8 cellular contexts compared by ENCODE assay signal in the genomic region with DNA sequence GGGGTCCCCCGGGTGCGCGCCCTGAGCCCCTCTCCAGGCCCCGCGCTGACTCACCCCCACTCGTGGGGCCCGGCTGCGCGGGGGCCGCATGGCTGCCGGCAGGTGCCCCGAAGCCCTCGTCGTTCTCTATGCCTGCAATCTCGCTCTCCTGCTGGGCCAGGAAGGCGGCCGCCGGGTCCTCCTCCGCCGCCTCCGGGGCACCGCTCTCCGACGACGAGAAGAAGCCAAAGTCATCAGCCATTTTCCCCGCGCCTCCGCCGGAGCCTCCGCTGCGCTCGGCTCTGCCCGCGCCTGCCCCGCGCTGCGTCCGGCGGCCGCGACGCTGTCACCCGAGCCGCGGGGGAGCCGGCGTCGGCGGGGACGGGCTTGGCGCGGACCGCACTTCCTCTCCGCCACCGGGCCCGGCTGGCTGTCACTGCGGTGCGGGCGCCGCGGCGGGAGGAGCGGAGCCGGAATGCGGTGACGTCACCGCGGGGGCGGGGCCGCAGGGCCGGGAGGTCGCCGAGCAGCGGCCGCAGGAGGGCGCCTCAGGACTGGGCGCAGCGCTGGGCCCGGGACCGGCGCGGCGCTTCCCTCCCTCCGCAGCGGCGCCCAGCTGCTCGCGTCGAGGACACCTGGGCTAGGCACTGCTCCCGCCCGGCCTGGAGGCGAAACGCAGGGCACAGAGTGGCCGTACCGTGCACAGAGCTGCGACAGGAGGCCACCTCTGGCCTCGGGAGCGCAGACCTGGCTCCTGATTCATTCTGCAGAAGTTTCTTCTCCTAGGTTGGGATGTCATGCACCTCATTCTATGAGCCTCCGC. TPM values are rescaled to one million over a fixed set of nuclear protein-coding genes. Genes with fewer than 3 reads are reported as not detected.
DNase-seq lines count a peak whose midpoint lies in the region; ATAC-seq, FAIRE-seq and TF ChIP-seq lines count a peak whose summit lies in the region.

A gene with protein sequence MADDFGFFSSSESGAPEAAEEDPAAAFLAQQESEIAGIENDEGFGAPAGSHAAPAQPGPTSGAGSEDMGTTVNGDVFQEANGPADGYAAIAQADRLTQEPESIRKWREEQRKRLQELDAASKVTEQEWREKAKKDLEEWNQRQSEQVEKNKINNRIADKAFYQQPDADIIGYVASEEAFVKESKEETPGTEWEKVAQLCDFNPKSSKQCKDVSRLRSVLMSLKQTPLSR (minus strand): TSS at position 417 of the 802 bp plus-strand sequence. CDS start 176 bp downstream, at position 241.

- dilution Hi-C loops in IMR-90 (cut with HindIII; ENCODE audit: low sequenced_read_pairs, unreplicated experiment) = no loop called here

- H4K8ac ChIP-seq in IMR-90 (ENCODE audit: low read depth in 2 of 2, low read length in 2 of 2) = peak within 1 kb of the TSS; percentile 10 to 81; a peak in 3 of 4 replicates

- peak within 1 kb of the TSS; percentile 50 for H2BK5ac ChIP-seq in IMR-90 (ENCODE audit: low read depth, low read length, poor library complexity, severe bottlenecking)

- H2BK15ac ChIP-seq in IMR-90 (ENCODE audit: low read depth, low read length) = no peak within 1 kb of the TSS

- peak within 1 kb of the TSS; percentile 73 for H3K4me3 ChIP-seq in IMR-90 (ENCODE audit: insufficient read depth, low read depth, low read length)

- H2AFZ ChIP-seq in IMR-90 (replicated peaks; ENCODE audit: low read length, poor library complexity) = peak within 1 kb of the TSS; percentile 90

- peaks cover 37% of the 10 kb centered on the region for H3K4me1 Mint-ChIP-seq in activated T-helper 1 cell treated with anti-CD3 and anti-CD28 coated beads, Interleukin-12 subunit alpha, Interleukin-12 subunit beta, Interleukin-2, Interleukin-4 antibody, amounts not matched to agents 30 ng/mL and 10 ng/mL and 1 ng/mL, durations not matched to agents 14 hours and 24 hours and 36 hours (ENCODE audit: low read depth)
- H3K4me1 Mint-ChIP-seq in naive B cell = peaks cover 19 to 44% (median 41%) of the 10 kb centered on the region in 3 donors
- peaks cover 45% of the 10 kb centered on the region for H3K4me1 Mint-ChIP-seq in stimulated activated memory B cell treated with anti-CD40 and anti-IgM and Interleukin-4, amounts not matched to agents 10 μg/mL and 1 μg/mL and 100 μg/mL, for 72 hours

- H3K4me1 ChIP-seq in IMR-90 (ENCODE audit: control insufficient read depth, insufficient read depth, low read length) = peaks cover 11% of the 10 kb centered on the region

- peak within 1 kb of the TSS; percentile 54 for H3K27ac ChIP-seq in IMR-90 (ENCODE audit: insufficient read depth, low read length)

- H3K56ac ChIP-seq in IMR-90 (ENCODE audit: extremely low read depth, insufficient read depth, low read length) = peak within 1 kb of the TSS; percentile 57

- H3K4me3 Mint-ChIP-seq in activated T-helper 1 cell treated with anti-CD3 and anti-CD28 coated beads, Interleukin-12 subunit alpha, Interleukin-12 subunit beta, Interleukin-2, Interleukin-4 antibody, amounts not matched to agents 30 ng/mL and 10 ng/mL and 1 ng/mL, durations not matched to agents 14 hours and 24 hours and 36 hours = peak within 1 kb of the TSS; percentile 84
- H3K4me3 Mint-ChIP-seq in naive B cell = peak within 1 kb of the TSS; percentile 79 to 90 (median 84)
- peak within 1 kb of the TSS; percentile 87 for H3K4me3 Mint-ChIP-seq in stimulated activated memory B cell treated with anti-CD40 and anti-IgM and Interleukin-4, amounts not matched to agents 10 μg/mL and 1 μg/mL and 100 μg/mL, for 72 hours

- POLR2A ChIA-PET in IMR-90 (lab: Charles Lee; ENCODE audit: unreplicated experiment) = no interaction called here

- TF ChIP-seq RAD21 in IMR-90 (IDR thresholded peaks at IDR 0.05; ENCODE audit: low read length) = peak; percentile 96

- H3K79me1 ChIP-seq in IMR-90 (ENCODE audit: low read depth in 1 of 2, low read length in 2 of 2) = peaks cover 12 to 46% of the 10 kb centered on the region in 2 experiments; a peak in 3 of 4 replicates

- 0% methylated on average over 41 of the region's 99 CpGs; no CpG with 5 or more reads in 1 of the 2 experiments for WGBS in IMR-90 (ENCODE audit: extremely low coverage in 2 of 2, insufficient read length in 1 of 2), 2 experiments

- H3K9me1 ChIP-seq in IMR-90 (ENCODE audit: insufficient read depth, low read length) = peaks cover 10% of the 10 kb centered on the region

- TF ChIP-seq POLR2A in IMR-90 (IDR thresholded peaks at IDR 0.05; ENCODE audit: low read depth, low read length) = peak; percentile 72

- H4K20me1 ChIP-seq in IMR-90 (ENCODE audit: insufficient read depth, low read length) = peaks cover 35% of the 10 kb centered on the region

- H2AK5ac ChIP-seq in IMR-90 (ENCODE audit: low read depth, low read length) = peak within 1 kb of the TSS; percentile 66; the same call in 1 of the 2 replicates

- peak within 1 kb of the TSS; percentile 65 for H3K4ac ChIP-seq in IMR-90 (ENCODE audit: low read depth, low read length)

- H3K27me3 Mint-ChIP-seq in activated T-helper 1 cell treated with anti-CD3 and anti-CD28 coated beads, Interleukin-12 subunit alpha, Interleukin-12 subunit beta, Interleukin-2, Interleukin-4 antibody, amounts not matched to agents 30 ng/mL and 10 ng/mL and 1 ng/mL, durations not matched to agents 14 hours and 24 hours and 36 hours (ENCODE audit: insufficient read depth) = peaks cover 14% of the 10 kb centered on the region
- H3K27me3 Mint-ChIP-seq in naive B cell = peaks cover 0 to 5% (median 4%) of the 10 kb centered on the region in 3 donors
- H3K27me3 Mint-ChIP-seq in stimulated activated memory B cell treated with anti-CD40 and anti-IgM and Interleukin-4, amounts not matched to agents 10 μg/mL and 1 μg/mL and 100 μg/mL, for 72 hours = no peaks in the 10 kb centered on the region

- H2BK20ac ChIP-seq in IMR-90 (ENCODE audit: low read depth, low read length) = peak within 1 kb of the TSS; percentile 62; the same call in 1 of the 2 replicates

- no peak within 1 kb of the TSS for H3K18ac ChIP-seq in IMR-90 (ENCODE audit: low read depth, low read length)

- H3K14ac ChIP-seq in IMR-90 (replicated peaks; ENCODE audit: low read depth, low read length) = peak within 1 kb of the TSS; percentile 19

- BruUV-seq in IMR-90 (replicated peaks; lab: Mats Ljungman, UMichigan) = no TSS peak

- peak within 1 kb of the TSS; percentile 90 for H3K23ac ChIP-seq in IMR-90 (ENCODE audit: low read depth, low read length)

- H2AK9ac ChIP-seq in IMR-90 (replicated peaks; ENCODE audit: low read depth, low read length, poor library complexity) = peak within 1 kb of the TSS; percentile 93

- H3K36me3 ChIP-seq in IMR-90 (ENCODE audit: control insufficient read depth, insufficient read depth, low read length) = no peaks in the 10 kb centered on the region

- no peaks in the 10 kb centered on the region; the same call in 1 of the 2 replicates for H3K9me3 ChIP-seq in IMR-90 (ENCODE audit: control insufficient read depth, insufficient read depth, low read length)

- ATAC-seq in GM21526 (IDR thresholded peaks at IDR 0.05; ENCODE audit: low FRiP score, unreplicated experiment) (peak; percentile 94), IMR-90 (ENCODE audit: low read depth) (peak; percentile 92), naive B cell (ENCODE audit: low read depth in 2 of 2) (peak; percentile 93 to 95)
- ATAC-seq in stimulated activated memory B cell treated with anti-CD40 and anti-IgM and Interleukin-4, amounts not matched to agents 10 μg/mL and 1 μg/mL and 100 μg/mL, for 72 hours = peak; percentile 99

- peak; percentile 90 for DNase-seq in DMS53 treated with DMSO at 0.1 percent for 48 hours (lab: John Stamatoyannopoulos, UW; ENCODE audit: unreplicated experiment)
- DNase-seq in IMR-90 = peak; percentile 78
- peak; percentile 71 for DNase-seq in RCC 7860 (ENCODE audit: low spot score)
- peak; percentile 76 for DNase-seq in activated T-helper 1 cell treated with anti-CD3 and anti-CD28 coated beads, Interleukin-12 subunit alpha, Interleukin-12 subunit beta, Interleukin-2, Interleukin-4 antibody, amounts not matched to agents 30 ng/mL and 10 ng/mL and 1 ng/mL, durations not matched to agents 14 hours and 24 hours and 36 hours (ENCODE audit: low spot score)
- DNase-seq in fibroblast of gingiva (ENCODE audit: low read depth) = peak; percentile 80
- peak; percentile 80 for DNase-seq in naive B cell

- H3K4me2 ChIP-seq in IMR-90 (ENCODE audit: low read depth, low read length) = peak within 1 kb of the TSS; percentile 91

- no peaks in the 10 kb centered on the region for H3K9me3 Mint-ChIP-seq in activated T-helper 1 cell treated with anti-CD3 and anti-CD28 coated beads, Interleukin-12 subunit alpha, Interleukin-12 subunit beta, Interleukin-2, Interleukin-4 antibody, amounts not matched to agents 30 ng/mL and 10 ng/mL and 1 ng/mL, durations not matched to agents 14 hours and 24 hours and 36 hours
- peaks cover 0 to 9% (median 0%) of the 10 kb centered on the region in 7 donors for H3K9me3 Mint-ChIP-seq in naive B cell
- H3K9me3 Mint-ChIP-seq in stimulated activated memory B cell treated with anti-CD40 and anti-IgM and Interleukin-4, amounts not matched to agents 10 μg/mL and 1 μg/mL and 100 μg/mL, for 72 hours = no peaks in the 10 kb centered on the region

- peak within 1 kb of the TSS; percentile 68 for H2BK120ac ChIP-seq in IMR-90 (ENCODE audit: low read depth, low read length)

- in situ Hi-C loops in IMR-90 (cut with MboI; ENCODE audit: low sequenced_read_pairs) = no loop called here

- H3K27ac Mint-ChIP-seq in activated T-helper 1 cell treated with anti-CD3 and anti-CD28 coated beads, Interleukin-12 subunit alpha, Interleukin-12 subunit beta, Interleukin-2, Interleukin-4 antibody, amounts not matched to agents 30 ng/mL and 10 ng/mL and 1 ng/mL, durations not matched to agents 14 hours and 24 hours and 36 hours = peak within 1 kb of the TSS; percentile 44
- peak within 1 kb of the TSS; percentile 27 to 90 (median 76) for H3K27ac Mint-ChIP-seq in naive B cell
- peak within 1 kb of the TSS; percentile 50 for H3K27ac Mint-ChIP-seq in stimulated activated memory B cell treated with anti-CD40 and anti-IgM and Interleukin-4, amounts not matched to agents 10 μg/mL and 1 μg/mL and 100 μg/mL, for 72 hours

- TF ChIP-seq CTCF in IMR-90 (conservative IDR thresholded peaks at IDR 0.05; ENCODE audit: low read depth, low read length) = peak; percentile 99

- H3K9ac ChIP-seq in IMR-90 (ENCODE audit: low read depth, low read length) = peak within 1 kb of the TSS; percentile 63

- no peak for FAIRE-seq in RCC 7860 (lab: Jason Lieb, UNC)

- intact Hi-C loops in IMR-90 (cut with micrococcal nuclease) = loop anchor here (1.0 to 10.0 kb wide), 5 partner anchors 84 to 228 kb away; partner anchors contain the start of genes RNF44 and TSPAN17
- intact Hi-C loops in activated T-helper 1 cell treated with anti-CD3 and anti-CD28 coated beads, Interleukin-12 subunit alpha, Interleukin-12 subunit beta, Interleukin-2, Interleukin-4 antibody, amounts not matched to agents 30 ng/mL and 10 ng/mL and 1 ng/mL, durations not matched to agents 14 hours and 24 hours and 36 hours (cut with micrococcal nuclease) = loop anchor here (1.0 to 5.0 kb wide), 9 partner anchors 27 to 231 kb away; partner anchors contain the start of genes FAF2, KIAA1191, RNF44 and TSPAN17

- peaks cover 3% of the 10 kb centered on the region; the same call in 1 of the 2 replicates for H3K27me3 ChIP-seq in IMR-90 (ENCODE audit: control insufficient read depth, insufficient read depth, low read length)

- H4K5ac ChIP-seq in IMR-90 (ENCODE audit: low read depth, low read length) = no peak within 1 kb of the TSS

- peak within 1 kb of the TSS; percentile 68; the same call in 1 of the 2 replicates for H4K91ac ChIP-seq in IMR-90 (ENCODE audit: insufficient read depth, low read depth, low read length)

- CTCF ChIA-PET in IMR-90 (lab: Yijun Ruan, JAX) = interaction anchor here (0.6 to 2.0 kb wide), 11 partner anchors 13 to 217 kb away, joined by 3 to 7 read pairs (median 4); no protein-coding TSS in a partner anchor

- H3K36me3 Mint-ChIP-seq in activated T-helper 1 cell treated with anti-CD3 and anti-CD28 coated beads, Interleukin-12 subunit alpha, Interleukin-12 subunit beta, Interleukin-2, Interleukin-4 antibody, amounts not matched to agents 30 ng/mL and 10 ng/mL and 1 ng/mL, durations not matched to agents 14 hours and 24 hours and 36 hours (ENCODE audit: low read depth) = peaks cover 2% of the 10 kb centered on the region
- H3K36me3 Mint-ChIP-seq in naive B cell = no peaks in the 10 kb centered on the region
- peaks cover 1% of the 10 kb centered on the region for H3K36me3 Mint-ChIP-seq in stimulated activated memory B cell treated with anti-CD40 and anti-IgM and Interleukin-4, amounts not matched to agents 10 μg/mL and 1 μg/mL and 100 μg/mL, for 72 hours

RNA-seq across cellular contexts. Expression of the gene that starts here (rescaled TPM):
- 87.6 and 122 TPM in 2 replicates for total RNA-seq in IMR-90 (2012; rRNA removed)
- polyA plus RNA-seq in IMR-90 (2012; rRNA removed) (99.9 and 133 TPM in 2 replicates), naive B cell (ENCODE audit: low read depth in 6 of 6) (10 to 100 TPM; 42.3 to 64.4 (median 55.2) TPM)
- polyA plus RNA-seq in IMR-90 (2012; cell fraction: cytosol; rRNA removed) = 126 and 155 TPM in 2 replicates
- 82.7 and 83.9 TPM in 2 replicates for polyA plus RNA-seq in IMR-90 (2012; cell fraction: nucleus; rRNA removed; ENCODE audit: low replicate concordance)
- 71.6 and 84.0 TPM in 2 replicates for total RNA-seq in activated T-helper 1 cell treated with anti-CD3 and anti-CD28 coated beads, Interleukin-12 subunit alpha, Interleukin-12 subunit beta, Interleukin-2, Interleukin-4 antibody, amounts not matched to agents 30 ng/mL and 10 ng/mL and 1 ng/mL, durations not matched to agents 14 hours and 24 hours and 36 hours

Comparison
In these comparisons a context has a peak if more than half of its experiments do, and no peak if none do; other contexts are left out.
1. Peak in every context shown above with its lines: DNase-seq, ATAC-seq, H3K4me3 ChIP-seq and H3K27ac ChIP-seq.